In genomic region chr3:18562364-18563154, GRCh38 we compare ENCODE assay signal across 27 cellular contexts.
"Had no signal": no experiment of that assay in that cellular context is flagged by ENCODE, and none has a peak within 500 bp of the region (broad histone marks: within the 10 kb centered on the region; RNA-seq: fewer than 3 reads in every experiment).

No MANE protein-coding gene starts in this region.

- H3K9me3 Mint-ChIP-seq: central memory CD8-positive, alpha-beta T cell; dendritic cell treated with granulocyte-macrophage colony-stimulating factor and Interleukin-4, amounts not matched to agents 40 ng/mL and 50 ng/mL, for 4 days; naive B cell had no signal

- H3K36me3 ChIP-seq: breast epithelium, esophagus muscularis mucosa, heart right ventricle, left ventricle myocardium inferior, pancreas, prostate gland, stomach, thyroid gland, upper lobe of left lung had no signal

- H3K36me3 Mint-ChIP-seq: naive B cell had no signal

- H3K27ac ChIP-seq: breast epithelium, esophagus muscularis mucosa, heart right ventricle, left ventricle myocardium inferior, pancreas, prostate gland, skin epidermis, stomach, thyroid gland, upper lobe of left lung had no signal

- H3K27ac Mint-ChIP-seq: activated naive CD4-positive, alpha-beta T cell treated with anti-CD3 and anti-CD28 coated beads, Interleukin-2, amount 50 U/mL, for 72 hours; activated T-helper 2 cell treated with anti-CD3 and anti-CD28 coated beads, Interferon-gamma antibody, Interleukin-2, Interleukin-4, amounts not matched to agents 10 μg/mL and 5 μg/mL and 100 μg/mL, durations not matched to agents 14 hours and 24 hours and 36 hours; dendritic cell treated with granulocyte-macrophage colony-stimulating factor and Interleukin-4, amounts not matched to agents 40 ng/mL and 50 ng/mL, for 4 days; T-helper 1 cell treated with Interleukin-12 subunit alpha and Interleukin-12 subunit beta and Interleukin-4 antibody, amounts not matched to agents 30 μg/mL and 1 μg/mL, for 36 hours had no signal

- H3K4me1 ChIP-seq: esophagus muscularis mucosa, left ventricle myocardium inferior, prostate gland, thyroid gland had no signal

- H3K9me3 ChIP-seq: breast epithelium, esophagus muscularis mucosa, heart right ventricle, left ventricle myocardium inferior, pancreas, prostate gland, stomach, thyroid gland, upper lobe of left lung had no signal

- DNase-seq: activated CD4-positive, alpha-beta T cell treated with anti-CD3 and anti-CD28 coated beads, Interleukin-2, amount 50 U/mL, for 1 hour; activated CD4-positive, CD25-positive, alpha-beta regulatory T cell treated with anti-CD3 and anti-CD28 coated beads, Interleukin-2, amount 50 U/mL, for 72 hours; activated naive CD4-positive, alpha-beta T cell; foreskin melanocyte; heart right ventricle; left ventricle myocardium inferior; naive B cell; nucleus accumbens; pancreas; retina; stimulated activated CD4-positive, alpha-beta T cell treated with anti-CD3 and anti-CD28 coated beads, Interleukin-12 subunit alpha, Interleukin-12 subunit beta, amount 100 ng/mL, for 4 hours; stimulated activated CD4-positive, alpha-beta T cell treated with anti-CD3 and anti-CD28 coated beads, Interleukin-4, amount 100 ng/mL, for 1 hour; stomach; SW 1271; thyroid gland; upper lobe of left lung had no signal

- H3K4me3 Mint-ChIP-seq: central memory CD8-positive, alpha-beta T cell; dendritic cell treated with granulocyte-macrophage colony-stimulating factor and Interleukin-4, amounts not matched to agents 40 ng/mL and 50 ng/mL, for 4 days; naive B cell; neural crest cell; T-helper 1 cell treated with Interleukin-12 subunit alpha and Interleukin-12 subunit beta and Interleukin-4 antibody, amounts not matched to agents 30 μg/mL and 1 μg/mL, for 36 hours had no signal

- H3K27me3 ChIP-seq: breast epithelium, esophagus muscularis mucosa, pancreas, stomach, thyroid gland, upper lobe of left lung had no signal

- H3K4me3 ChIP-seq: breast epithelium, esophagus muscularis mucosa, heart right ventricle, left ventricle myocardium inferior, pancreas, prostate gland, skin epidermis, stomach, thyroid gland, upper lobe of left lung had no signal

- H3K27me3 Mint-ChIP-seq: central memory CD8-positive, alpha-beta T cell; dendritic cell treated with granulocyte-macrophage colony-stimulating factor and Interleukin-4, amounts not matched to agents 40 ng/mL and 50 ng/mL, for 4 days had no signal

- ATAC-seq: activated naive CD4-positive, alpha-beta T cell treated with anti-CD3 and anti-CD28 coated beads, Interleukin-2, amount 50 U/mL, for 72 hours; heart right ventricle; pancreas; sciatic nerve had no signal
